ENCODE assay signal across 13 cellular contexts in the genomic region with DNA sequence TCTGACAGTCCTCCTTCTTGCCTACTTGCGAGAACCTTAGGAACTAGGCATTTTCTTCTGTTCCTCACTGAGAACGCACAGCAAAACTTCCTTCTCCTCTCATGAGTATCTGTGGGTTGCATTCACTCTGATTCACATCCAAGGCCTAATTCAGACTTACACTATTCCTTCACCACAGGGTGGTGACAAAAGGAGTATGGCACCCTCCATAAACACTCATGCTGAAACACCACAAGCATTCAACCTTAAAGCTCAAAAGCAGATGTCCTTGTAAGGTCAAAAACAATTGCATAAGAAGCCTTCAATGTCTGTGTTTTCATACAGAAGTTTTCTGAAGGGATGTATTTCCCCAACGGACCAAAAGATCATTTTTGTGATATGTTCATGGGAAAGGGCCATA.
"Had no signal": no experiment of that assay in that cellular context is flagged by ENCODE, and none has a peak within 500 bp of the region (broad histone marks: within the 10 kb centered on the region; RNA-seq: fewer than 3 reads in every experiment).

No MANE protein-coding gene starts in this region.

- H3K27me3 ChIP-seq: brain microvascular endothelial cell, pancreas, thyroid gland had no signal

- H3K9me3 ChIP-seq: pancreas, thyroid gland had no signal

- ATAC-seq: esophagus mucosa, left colon, pancreas had no signal

- H3K4me1 ChIP-seq: pancreas, thyroid gland had no signal

- DNase-seq: activated CD4-positive, alpha-beta T cell treated with anti-CD3 and anti-CD28 coated beads, Interleukin-2, amount 50 U/mL, for 1 hour; activated naive CD4-positive, alpha-beta T cell treated with anti-CD3 and anti-CD28 coated beads, Interleukin-2, amount 50 U/mL, for 16 hours; activated T-cell treated with anti-CD3 and anti-CD28 coated beads for 4 hours; amniotic stem cell; brain microvascular endothelial cell; immature natural killer cell; left colon; naive B cell; pancreas; small intestine; thyroid gland had no signal

- H3K36me3 ChIP-seq: brain microvascular endothelial cell, pancreas, thyroid gland had no signal

- H3K4me3 ChIP-seq: lung, pancreas, thyroid gland had no signal

- H3K27ac ChIP-seq: brain microvascular endothelial cell, pancreas, thyroid gland had no signal
